ENCODE assay signal across 1 cellular context in the genomic region with DNA sequence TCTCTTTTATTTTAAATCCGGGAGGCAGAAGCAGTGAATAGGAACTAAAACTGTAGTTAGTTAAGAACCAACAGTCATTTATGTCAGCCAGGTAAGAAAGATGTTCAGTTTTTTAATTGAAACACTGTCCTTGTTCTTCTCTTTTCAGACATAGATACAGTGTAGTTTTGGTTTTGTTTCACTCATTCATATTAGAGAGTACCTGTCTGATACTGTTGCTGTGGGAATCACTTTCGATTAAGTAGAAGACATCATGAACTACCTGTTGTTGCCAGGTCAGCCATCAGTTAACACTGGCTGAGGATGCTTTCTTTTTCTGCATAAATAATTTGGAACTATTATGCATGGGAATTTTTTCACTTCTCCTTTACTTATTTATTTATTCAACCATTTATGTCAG.
TF ChIP-seq lines count a peak whose summit lies in the region.

No MANE protein-coding gene starts in this region.

TF ChIP-seq in H1, 55 proteins besides CTCF, POLR2A, EP300 and RAD21:
- TF ChIP-seq CTBP2 (IDR thresholded peaks at IDR 0.05; ENCODE audit: borderline replicate concordance, insufficient read depth, insufficient read length, low read length) (no peak), JUND (IDR thresholded peaks at IDR 0.05; ENCODE audit: low read length) (no peak), POU5F1 (IDR thresholded peaks at IDR 0.05; ENCODE audit: low read depth, low read length) (no peak), JUN (IDR thresholded peaks at IDR 0.05; ENCODE audit: low read depth, low read length) (no peak), TCF12 (IDR thresholded peaks at IDR 0.05; ENCODE audit: low read depth, low read length) (no peak), NRF1 (IDR thresholded peaks at IDR 0.05; ENCODE audit: low read depth, low read length) (no peak), SRF (IDR thresholded peaks at IDR 0.05; ENCODE audit: low read depth, low read length) (no peak), POLR2AphosphoS5 (IDR thresholded peaks at IDR 0.05; ENCODE audit: low read depth, low read length) (no peak), EGR1 (IDR thresholded peaks at IDR 0.05; ENCODE audit: borderline replicate concordance, low read depth, low read length) (no peak), BCL11A (IDR thresholded peaks at IDR 0.05; ENCODE audit: low read depth in 2 of 2, low read length in 2 of 2) (no peak), RFX5 (IDR thresholded peaks at IDR 0.05; ENCODE audit: borderline replicate concordance, low read depth, low read length) (no peak), RXRA (IDR thresholded peaks at IDR 0.05; ENCODE audit: insufficient read depth, low read depth, low read length) (no peak), KDM4A (IDR thresholded peaks at IDR 0.05; ENCODE audit: low read depth, low read length, severe bottlenecking) (no peak), SAP30 (IDR thresholded peaks at IDR 0.05; ENCODE audit: insufficient read depth, insufficient replicate concordance, low read length) (no peak), PHF8 (conservative IDR thresholded peaks at IDR 0.05; ENCODE audit: low read depth, low read length) (no peak), MAFK (IDR thresholded peaks at IDR 0.05; ENCODE audit: low read depth, low read length) (no peak), EZH2 (IDR thresholded peaks at IDR 0.05; ENCODE audit: low read depth, low read length, severe bottlenecking) (no peak)
- TF ChIP-seq, protein P1, sequence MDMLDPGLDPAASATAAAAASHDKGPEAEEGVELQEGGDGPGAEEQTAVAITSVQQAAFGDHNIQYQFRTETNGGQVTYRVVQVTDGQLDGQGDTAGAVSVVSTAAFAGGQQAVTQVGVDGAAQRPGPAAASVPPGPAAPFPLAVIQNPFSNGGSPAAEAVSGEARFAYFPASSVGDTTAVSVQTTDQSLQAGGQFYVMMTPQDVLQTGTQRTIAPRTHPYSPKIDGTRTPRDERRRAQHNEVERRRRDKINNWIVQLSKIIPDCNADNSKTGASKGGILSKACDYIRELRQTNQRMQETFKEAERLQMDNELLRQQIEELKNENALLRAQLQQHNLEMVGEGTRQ (IDR thresholded peaks at IDR 0.05; ENCODE audit: low read length): no peak
